ENCODE assay signal across 7 cellular contexts in genomic region chr7:2377492-2377891, GRCh38. TPM values are rescaled to one million over a fixed set of nuclear protein-coding genes. Genes with fewer than 3 reads are reported as not detected.
A peak's percentile ranks its signal among the peaks of the same experiment; 100 is the strongest.
DNase-seq lines count a peak whose midpoint lies in the region; ATAC-seq and TF ChIP-seq lines count a peak whose summit lies in the region.
"Not testable (repeated sequence)": the region's sequence is repeated elsewhere in the genome, so short reads cannot be mapped to it uniquely, and the experiment has no call there.

No MANE protein-coding gene starts in this region.

- TF ChIP-seq RAD21 in liver (IDR thresholded peaks at IDR 0.05): not testable (repeated sequence)

- ATAC-seq in stimulated activated effector memory CD8-positive, alpha-beta T cell treated with anti-CD3 and anti-CD28 coated beads, Interleukin-12 subunit alpha, Interleukin-12 subunit beta, amount 100 ng/mL, for 72 hours: not testable (repeated sequence)

- H3K27me3 Mint-ChIP-seq in Caco-2 (ENCODE audit: insufficient read depth, unreplicated experiment); activated naive CD4-positive, alpha-beta T cell treated with anti-CD3 and anti-CD28 coated beads, Interleukin-2, amount 50 U/mL, for 24 hours; dendritic cell treated with granulocyte-macrophage colony-stimulating factor and Interleukin-4, amounts not matched to agents 40 ng/mL and 50 ng/mL, for 4 days; nephron progenitor cell (ENCODE audit: low read depth, poor library complexity): not testable (repeated sequence)

- intact Hi-C loops in Caco-2 (cut with micrococcal nuclease; ENCODE audit: unreplicated experiment); testis (cut with DNase I; ENCODE audit: low total_unique reads): not testable (repeated sequence)
- intact Hi-C loops in dendritic cell treated with granulocyte-macrophage colony-stimulating factor and Interleukin-4, amounts not matched to agents 40 ng/mL and 50 ng/mL, for 4 days (cut with micrococcal nuclease): loop anchor here (10.0 kb wide), 1 partner anchor 47 kb away; no protein-coding TSS in a partner anchor

- not testable (repeated sequence) for H3K9me3 Mint-ChIP-seq in Caco-2 (ENCODE audit: unreplicated experiment); activated naive CD4-positive, alpha-beta T cell treated with anti-CD3 and anti-CD28 coated beads, Interleukin-2, amount 50 U/mL, for 24 hours; dendritic cell treated with granulocyte-macrophage colony-stimulating factor and Interleukin-4, amounts not matched to agents 40 ng/mL and 50 ng/mL, for 4 days; nephron progenitor cell; stimulated activated effector memory CD8-positive, alpha-beta T cell treated with anti-CD3 and anti-CD28 coated beads, Interleukin-12 subunit alpha, Interleukin-12 subunit beta, amount 100 ng/mL, for 72 hours

- not testable (repeated sequence) for H3K36me3 ChIP-seq in Caco-2 (ENCODE audit: control insufficient read depth, insufficient read depth, low read length); testis (ENCODE audit: low read depth, missing control alignments)
- peaks cover 32 to 89% (median 58%) of the 10 kb centered on the region in 4 donors for H3K36me3 ChIP-seq in liver (ENCODE audit: control insufficient read depth in 4 of 4, insufficient read depth in 3 of 4, low read depth in 1 of 4, low read length in 3 of 4)

- not testable (repeated sequence) for BruUV-seq in Caco-2 (replicated peaks; lab: Mats Ljungman, UMichigan)

- POLR2A ChIA-PET in Caco-2 (lab: Charles Lee): not testable (repeated sequence)

- H3K4me1 ChIP-seq in Caco-2: not testable (repeated sequence)
- H3K4me1 ChIP-seq in liver (ENCODE audit: control insufficient read depth in 4 of 4, insufficient read depth in 4 of 4, low read length in 3 of 4) (peaks cover 0 to 25% (median 11%) of the 10 kb centered on the region in 4 donors), testis (peaks cover 16% of the 10 kb centered on the region)

- CTCF ChIA-PET in Caco-2 (lab: Charles Lee): not testable (repeated sequence)

- not testable (repeated sequence) for H3K9me3 ChIP-seq in Caco-2; liver (ENCODE audit: control insufficient read depth in 4 of 4, low read length in 3 of 4); testis

- H3K27ac Mint-ChIP-seq in Caco-2 (ENCODE audit: unreplicated experiment) (peak overlapping the region; percentile 13), nephron progenitor cell (peak overlapping the region; percentile 88)
- peak overlapping the region; percentile 59 for H3K27ac Mint-ChIP-seq in activated naive CD4-positive, alpha-beta T cell treated with anti-CD3 and anti-CD28 coated beads, Interleukin-2, amount 50 U/mL, for 24 hours
- peak overlapping the region; percentile 3 for H3K27ac Mint-ChIP-seq in dendritic cell treated with granulocyte-macrophage colony-stimulating factor and Interleukin-4, amounts not matched to agents 40 ng/mL and 50 ng/mL, for 4 days
- peak overlapping the region; percentile 64 for H3K27ac Mint-ChIP-seq in stimulated activated effector memory CD8-positive, alpha-beta T cell treated with anti-CD3 and anti-CD28 coated beads, Interleukin-12 subunit alpha, Interleukin-12 subunit beta, amount 100 ng/mL, for 72 hours

- not testable (repeated sequence) for H3K4me3 ChIP-seq in Caco-2 (ENCODE audit: low read depth, low read length); liver (ENCODE audit: low read depth in 1 of 3, low read length in 3 of 3); testis

- not testable (repeated sequence) for H3K9ac ChIP-seq in liver (ENCODE audit: low read depth in 1 of 2, low read length in 2 of 2)

- H3K27ac ChIP-seq in liver (ENCODE audit: low read depth in 1 of 2, low read length in 2 of 2): peak overlapping the region in 1 of 2 donors; percentile 73
- H3K27ac ChIP-seq in testis: not testable (repeated sequence)

- H3K36me3 Mint-ChIP-seq in Caco-2 (ENCODE audit: insufficient read depth, unreplicated experiment): peaks cover 97% of the 10 kb centered on the region
- H3K36me3 Mint-ChIP-seq in activated naive CD4-positive, alpha-beta T cell treated with anti-CD3 and anti-CD28 coated beads, Interleukin-2, amount 50 U/mL, for 24 hours: peaks cover 24% of the 10 kb centered on the region
- peaks cover 97% of the 10 kb centered on the region for H3K36me3 Mint-ChIP-seq in dendritic cell treated with granulocyte-macrophage colony-stimulating factor and Interleukin-4, amounts not matched to agents 40 ng/mL and 50 ng/mL, for 4 days (ENCODE audit: low read depth)
- H3K36me3 Mint-ChIP-seq in nephron progenitor cell (ENCODE audit: low read depth): peaks cover 61% of the 10 kb centered on the region
- H3K36me3 Mint-ChIP-seq in stimulated activated effector memory CD8-positive, alpha-beta T cell treated with anti-CD3 and anti-CD28 coated beads, Interleukin-12 subunit alpha, Interleukin-12 subunit beta, amount 100 ng/mL, for 72 hours: peaks cover 100% of the 10 kb centered on the region

- 90% methylated on average over 12 of the region's 18 CpGs for WGBS in liver
- WGBS in testis, 2 donors: 71 to 87% methylated on average over 14 to 17 of the region's 18 CpGs

- H3K4me1 Mint-ChIP-seq in Caco-2 (ENCODE audit: low read depth, unreplicated experiment); activated naive CD4-positive, alpha-beta T cell treated with anti-CD3 and anti-CD28 coated beads, Interleukin-2, amount 50 U/mL, for 24 hours; dendritic cell treated with granulocyte-macrophage colony-stimulating factor and Interleukin-4, amounts not matched to agents 40 ng/mL and 50 ng/mL, for 4 days (ENCODE audit: low read depth); nephron progenitor cell: not testable (repeated sequence)
- H3K4me1 Mint-ChIP-seq in stimulated activated effector memory CD8-positive, alpha-beta T cell treated with anti-CD3 and anti-CD28 coated beads, Interleukin-12 subunit alpha, Interleukin-12 subunit beta, amount 100 ng/mL, for 72 hours: peaks cover 35% of the 10 kb centered on the region

- TF ChIP-seq CTCF in Caco-2 (IDR thresholded peaks at IDR 0.05; ENCODE audit: insufficient read depth in 1 of 2, low read depth in 1 of 2, low read length in 1 of 2, severe bottlenecking in 1 of 2, unreplicated experiment in 1 of 2); liver (IDR thresholded peaks at IDR 0.05; ENCODE audit: low read depth, low read length, missing input control); nephron progenitor cell (IDR thresholded peaks at IDR 0.05); testis (IDR thresholded peaks at IDR 0.05): not testable (repeated sequence)

- TF ChIP-seq POLR2A in testis (IDR thresholded peaks at IDR 0.05): not testable (repeated sequence)

- not testable (repeated sequence) for H3K4me3 Mint-ChIP-seq in Caco-2 (ENCODE audit: unreplicated experiment); activated naive CD4-positive, alpha-beta T cell treated with anti-CD3 and anti-CD28 coated beads, Interleukin-2, amount 50 U/mL, for 24 hours; dendritic cell treated with granulocyte-macrophage colony-stimulating factor and Interleukin-4, amounts not matched to agents 40 ng/mL and 50 ng/mL, for 4 days; nephron progenitor cell; stimulated activated effector memory CD8-positive, alpha-beta T cell treated with anti-CD3 and anti-CD28 coated beads, Interleukin-12 subunit alpha, Interleukin-12 subunit beta, amount 100 ng/mL, for 72 hours

- DNase-seq in Caco-2; nephron progenitor cell; stimulated activated effector memory CD8-positive, alpha-beta T cell treated with anti-CD3 and anti-CD28 coated beads, Interleukin-12 subunit alpha, Interleukin-12 subunit beta, amount 100 ng/mL, for 72 hours (ENCODE audit: low spot score in 2 of 2): not testable (repeated sequence)
- DNase-seq in testis: peak; percentile 76

- not testable (repeated sequence) for H3K27me3 ChIP-seq in Caco-2 (replicated peaks; ENCODE audit: control insufficient read depth, insufficient read depth, low read length); liver (ENCODE audit: control insufficient read depth in 4 of 4, insufficient read depth in 4 of 4, low read length in 3 of 4); testis

TF ChIP-seq in liver, 16 proteins besides CTCF, POLR2A, EP300 and RAD21:
- peak; percentile 68 for TF ChIP-seq NR2F2 (IDR thresholded peaks at IDR 0.05)
- TF ChIP-seq RXRA (IDR thresholded peaks at IDR 0.05): peak in 1 of 2 donors; percentile 22

RNA-seq across cellular contexts. Expression of gene EIF3B, which starts 22.9 kb away (rescaled TPM):
- total RNA-seq in Caco-2 (2022): 306 and 314 TPM in 2 replicates
- 10 to 100 TPM; 63.3 to 98.8 TPM for total RNA-seq in liver
- polyA plus RNA-seq in liver: 10 to 100 TPM; 27.4 to 58.3 TPM
- 100 to 1,000 TPM; 237 to 263 TPM for total RNA-seq in testis
- 165 TPM for polyA plus RNA-seq in testis (ENCODE audit: insufficient read depth, low read depth, low replicate concordance)

RNA-seq across cellular contexts. Expression of gene CHST12, which starts 25.9 kb away (rescaled TPM):
- 26.0 and 28.0 TPM in 2 replicates for total RNA-seq in Caco-2 (2022)
- 1 to 10 TPM; 3.2 to 5.9 TPM for total RNA-seq in liver
- 10 to 100 TPM in 1 of 2 donors, 1 to 10 TPM in 1; 4.5 to 11.9 TPM for polyA plus RNA-seq in liver
- total RNA-seq in testis: 10 to 100 TPM; 42.0 to 42.1 TPM
- polyA plus RNA-seq in testis (ENCODE audit: insufficient read depth, low read depth, low replicate concordance): 15.3 TPM

Comparison
In these comparisons a context has a peak if more than half of its experiments do, and no peak if none do; other contexts are left out.
1. H3K27ac Mint-ChIP-seq: peak in every context shown above with its lines; median percentile 88 in nephron progenitor cell; 64 in stimulated activated effector memory CD8-positive, alpha-beta T cell treated with anti-CD3 and anti-CD28 coated beads, Interleukin-12 subunit alpha, Interleukin-12 subunit beta, amount 100 ng/mL, for 72 hours; 59 in activated naive CD4-positive, alpha-beta T cell treated with anti-CD3 and anti-CD28 coated beads, Interleukin-2, amount 50 U/mL, for 24 hours; 13 in Caco-2; 3 in dendritic cell treated with granulocyte-macrophage colony-stimulating factor and Interleukin-4, amounts not matched to agents 40 ng/mL and 50 ng/mL, for 4 days.